ENCODE assay signal across 22 cellular contexts in the genomic region with DNA sequence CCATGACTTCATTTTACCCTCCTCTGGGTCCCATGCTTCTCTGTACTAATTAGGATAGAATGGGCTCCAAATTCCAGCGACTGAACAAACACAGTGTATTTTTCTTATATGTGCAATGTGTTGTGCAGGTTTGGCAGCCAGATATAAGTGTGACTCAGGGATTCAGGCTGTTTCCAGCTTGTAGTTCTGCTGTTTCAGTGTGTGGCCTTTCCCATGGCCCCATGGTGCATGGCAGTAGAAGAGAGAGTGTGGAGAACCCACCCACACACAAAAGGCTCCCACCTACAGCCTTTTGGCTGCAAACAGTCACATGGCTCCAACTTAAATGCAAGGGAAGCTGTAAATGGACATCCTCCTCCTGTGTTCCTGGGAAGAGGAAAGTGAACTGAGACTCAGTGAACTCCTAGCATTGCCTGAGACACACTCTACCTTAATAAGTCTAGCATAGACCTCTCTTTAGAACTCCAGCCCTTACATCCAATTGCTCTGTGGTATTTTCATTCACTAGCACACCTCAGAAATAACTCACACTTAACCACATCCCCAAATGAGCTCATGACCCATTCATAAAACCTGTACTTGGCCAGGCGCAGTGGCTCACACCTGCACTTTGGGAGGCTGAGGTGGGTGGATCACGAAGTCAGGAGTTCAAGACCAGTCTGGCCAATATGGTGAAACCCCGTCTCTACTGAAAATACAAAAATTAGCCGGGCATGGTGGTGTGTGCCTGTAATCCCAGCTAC. TPM values are rescaled to one million over a fixed set of nuclear protein-coding genes. Genes with fewer than 3 reads are reported as not detected.
DNase-seq lines count a peak whose midpoint lies in the region; ATAC-seq and TF ChIP-seq lines count a peak whose summit lies in the region.
"Had no signal": no experiment of that assay in that cellular context is flagged by ENCODE, and none has a peak within 500 bp of the region (broad histone marks: within the 10 kb centered on the region; RNA-seq: fewer than 3 reads in every experiment).

No MANE protein-coding gene starts in this region.

- DNase-seq in Ammon's horn (ENCODE audit: low spot score) (peak; percentile 31), chondrocyte (ENCODE audit: low spot score) (no peak), stomach (no peak), NCI-H2081 treated with DMSO at 0.1 percent for 48 hours (lab: John Stamatoyannopoulos, UW) (no peak), AML-193 (lab: John Stamatoyannopoulos, UW) (no peak)
- no peak for DNase-seq in activated CD4-positive, alpha-beta T cell treated with anti-CD3 and anti-CD28 coated beads, Interleukin-2, amount 10 ng/mL, durations not matched to agents 24 days and 14 days
- DNase-seq: activated CD4-positive, alpha-beta T cell treated with anti-CD3 and anti-CD28 coated beads, Interleukin-2, amount 50 U/mL, for 48 hours; activated T-cell treated with anti-CD3 and anti-CD28 coated beads, Interleukin-2, amount 50 U/mL, for 4 hours; body of pancreas; colonic mucosa; NCI-H146; NCI-H774; stimulated activated CD4-positive, alpha-beta T cell treated with anti-CD3 and anti-CD28 coated beads, Interleukin-12 subunit alpha, Interleukin-12 subunit beta, amount 100 ng/mL, for 4 hours; stimulated activated CD8-positive, alpha-beta memory T cell treated with anti-CD3 and anti-CD28 coated beads, Interleukin-4, amount 100 ng/mL, for 48 hours; testis; WERI-Rb-1 had no signal

- no peak overlapping the region for H3K4me3 Mint-ChIP-seq in chondrocyte (ENCODE audit: unreplicated experiment)
- H3K4me3 Mint-ChIP-seq in activated CD4-positive, alpha-beta T cell treated with anti-CD3 and anti-CD28 coated beads, Interleukin-2, amount 10 ng/mL, durations not matched to agents 24 days and 14 days, result no peak overlapping the region
- H3K4me3 Mint-ChIP-seq: activated naive CD4-positive, alpha-beta T cell treated with anti-CD3 and anti-CD28 coated beads, Interleukin-2, amount 50 U/mL, for 24 hours; activated T-cell treated with anti-CD3 and anti-CD28 coated beads, Interleukin-2, amount 50 U/mL, for 4 hours had no signal

- ATAC-seq in GM18867 (IDR thresholded peaks at IDR 0.05; ENCODE audit: unreplicated experiment) (peak; percentile 44), HG02884 (IDR thresholded peaks at IDR 0.05; ENCODE audit: unreplicated experiment) (peak; percentile 57)
- ATAC-seq: activated T-cell treated with anti-CD3 and anti-CD28 coated beads, Interleukin-2, amount 50 U/mL, for 4 hours; body of pancreas had no signal

- H3K9me3 ChIP-seq in stomach, result no peaks in the 10 kb centered on the region
- H3K9me3 ChIP-seq: body of pancreas, colonic mucosa, neutrophil, SJSA1, testis had no signal

- peaks cover 2% of the 10 kb centered on the region for H3K9me3 Mint-ChIP-seq in chondrocyte (ENCODE audit: low read depth)
- H3K9me3 Mint-ChIP-seq in activated CD4-positive, alpha-beta T cell treated with anti-CD3 and anti-CD28 coated beads, Interleukin-2, amount 10 ng/mL, durations not matched to agents 24 days and 14 days, result no peaks in the 10 kb centered on the region
- H3K9me3 Mint-ChIP-seq: activated naive CD4-positive, alpha-beta T cell treated with anti-CD3 and anti-CD28 coated beads, Interleukin-2, amount 50 U/mL, for 24 hours; activated T-cell treated with anti-CD3 and anti-CD28 coated beads, Interleukin-2, amount 50 U/mL, for 4 hours had no signal

- peaks cover 10% of the 10 kb centered on the region for H3K27me3 Mint-ChIP-seq in chondrocyte (ENCODE audit: low read depth)
- peaks cover 34% of the 10 kb centered on the region for H3K27me3 Mint-ChIP-seq in activated CD4-positive, alpha-beta T cell treated with anti-CD3 and anti-CD28 coated beads, Interleukin-2, amount 10 ng/mL, durations not matched to agents 24 days and 14 days

- no peak overlapping the region for H3K4me3 ChIP-seq in stomach
- H3K4me3 ChIP-seq: body of pancreas, colonic mucosa, SJSA1, testis had no signal

- 86 to 91% (median 86%) methylated on average over 3 to 5 of the region's 5 CpGs for WGBS in stomach, 5 donors

- peaks cover 42% of the 10 kb centered on the region for H3K4me1 Mint-ChIP-seq in chondrocyte (ENCODE audit: low read depth)
- H3K4me1 Mint-ChIP-seq in activated CD4-positive, alpha-beta T cell treated with anti-CD3 and anti-CD28 coated beads, Interleukin-2, amount 10 ng/mL, durations not matched to agents 24 days and 14 days, result no peaks in the 10 kb centered on the region
- H3K4me1 Mint-ChIP-seq: activated naive CD4-positive, alpha-beta T cell treated with anti-CD3 and anti-CD28 coated beads, Interleukin-2, amount 50 U/mL, for 24 hours had no signal

- H3K36me3 ChIP-seq in stomach, result no peaks in the 10 kb centered on the region
- H3K36me3 ChIP-seq: colonic mucosa, neutrophil, SJSA1, WERI-Rb-1 had no signal

- no peaks in the 10 kb centered on the region for H3K27me3 ChIP-seq in stomach
- H3K27me3 ChIP-seq: body of pancreas, colonic mucosa, neutrophil, SJSA1, testis had no signal

- H3K4me1 ChIP-seq in stomach, result peaks cover 4 to 42% (median 25%) of the 10 kb centered on the region in 4 donors
- H3K4me1 ChIP-seq: body of pancreas, colonic mucosa had no signal

- peak overlapping the region; percentile 85 for H3K27ac Mint-ChIP-seq in chondrocyte (ENCODE audit: unreplicated experiment)
- H3K27ac Mint-ChIP-seq in activated CD4-positive, alpha-beta T cell treated with anti-CD3 and anti-CD28 coated beads, Interleukin-2, amount 10 ng/mL, durations not matched to agents 24 days and 14 days, result no peak overlapping the region
- H3K27ac Mint-ChIP-seq: activated naive CD4-positive, alpha-beta T cell treated with anti-CD3 and anti-CD28 coated beads, Interleukin-2, amount 50 U/mL, for 24 hours had no signal

- no peak overlapping the region for H3K27ac ChIP-seq in stomach
- H3K27ac ChIP-seq: body of pancreas, colonic mucosa, neutrophil, SJSA1, testis, WERI-Rb-1 had no signal

- TF ChIP-seq CTCF in chondrocyte (IDR thresholded peaks at IDR 0.05) (no peak), stomach (IDR thresholded peaks at IDR 0.05) (no peak)

- intact Hi-C loops in stomach (cut with DNase I; ENCODE audit: low total_unique reads), result no loop called here
- intact Hi-C loops in activated CD4-positive, alpha-beta T cell treated with anti-CD3 and anti-CD28 coated beads, Interleukin-2, amount 10 ng/mL, durations not matched to agents 24 days and 14 days (cut with micrococcal nuclease), result no loop called here

- TF ChIP-seq EP300 in stomach (IDR thresholded peaks at IDR 0.05), result no peak

- H3K36me3 Mint-ChIP-seq in chondrocyte (ENCODE audit: low read depth), result no peaks in the 10 kb centered on the region
- no peaks in the 10 kb centered on the region for H3K36me3 Mint-ChIP-seq in activated CD4-positive, alpha-beta T cell treated with anti-CD3 and anti-CD28 coated beads, Interleukin-2, amount 10 ng/mL, durations not matched to agents 24 days and 14 days (ENCODE audit: low read depth)
- H3K36me3 Mint-ChIP-seq: activated naive CD4-positive, alpha-beta T cell treated with anti-CD3 and anti-CD28 coated beads, Interleukin-2, amount 50 U/mL, for 24 hours had no signal

- no peak for TF ChIP-seq POLR2A in stomach (IDR thresholded peaks at IDR 0.05)

RNA-seq across cellular contexts. Expression of gene KIAA0040, which starts 58.7 kb away (rescaled TPM):
- 0.75 to 3.5 TPM (median 1.2 TPM) in 3 replicates for total RNA-seq in chondrocyte
- 10 to 100 TPM in 4 of 5 donors, 1 to 10 TPM in 1; 4.1 to 36.8 (median 16.2) TPM for total RNA-seq in stomach
- 10 to 100 TPM in 2 of 3 donors, 1 to 10 TPM in 1; 6.8 to 17.3 (median 11.0) TPM for polyA plus RNA-seq in stomach
- 32.6 and 35.4 TPM in 2 replicates for total RNA-seq in activated CD4-positive, alpha-beta T cell treated with anti-CD3 and anti-CD28 coated beads, Interleukin-2, amount 10 ng/mL, durations not matched to agents 24 days and 14 days
- polyA plus RNA-seq: AG04450 had no signal
